ENCODE assay signal across 8 cellular contexts in genomic region chr2:54945401-54946219, GRCh38.
DNase-seq lines count a peak whose midpoint lies in the region; ATAC-seq and TF ChIP-seq lines count a peak whose summit lies in the region.

No MANE protein-coding gene starts in this region.

- ATAC-seq in GM21619 (IDR thresholded peaks at IDR 0.05; ENCODE audit: unreplicated experiment) (peak; percentile 72), left cardiac atrium (peak; percentile 86 to 89), T-cell (replicated peaks in 1 of 4) (no peak)

- H3K27me3 Mint-ChIP-seq in T-cell = peaks cover 0 to 2% of the 10 kb centered on the region in 2 donors

- no peak overlapping the region for H3K27ac Mint-ChIP-seq in T-cell

- H3K4me1 Mint-ChIP-seq in T-cell = peaks cover 1 to 12% (median 10%) of the 10 kb centered on the region in 3 donors

- CTCF ChIA-PET in T-cell (lab: Charles Lee) = interaction anchor here in 1 of 2 donors (0.8 kb wide), 1 partner anchor 68 kb away, joined by 3 read pairs; no protein-coding TSS in a partner anchor

- H3K36me3 Mint-ChIP-seq in T-cell = no peaks in the 10 kb centered on the region

- POLR2A ChIA-PET in T-cell (lab: Charles Lee) = interaction anchor here in 1 of 2 donors (0.6 kb wide), 1 partner anchor 231 kb away, joined by 5 read pairs; no protein-coding TSS in a partner anchor

- intact Hi-C loops in left cardiac atrium (cut with DNase I) = no loop called here

- H3K9me3 Mint-ChIP-seq in T-cell = no peaks in the 10 kb centered on the region

- in situ Hi-C loops in ACHN (cut with HindIII; ENCODE audit: low pct_ligation_motif_present, low pct_unique_long_range_greater_than_20kb, low sequenced_read_pairs) = no loop called here

- H3K4me3 Mint-ChIP-seq in T-cell = no peak overlapping the region

- H3K27ac ChIP-seq in C4-2B = peak overlapping the region; percentile 89

- TF ChIP-seq CTCF in C4-2B (conservative IDR thresholded peaks at IDR 0.05) = no peak

- DNase-seq in activated T-cell treated with anti-CD3 and anti-CD28 coated beads, Interleukin-2, amount 50 U/mL, for 48 hours = peak; percentile 48 to 49
- DNase-seq in left cardiac atrium (peak; percentile 55), stromal cell of bone marrow (ENCODE audit: low read depth) (peak; percentile 90), NCI-H1417 (lab: John Stamatoyannopoulos, UW) (no peak), ACHN (no peak), T-cell (no peak)

Comparison
In these comparisons a context has a peak if more than half of its experiments do, and no peak if none do; other contexts are left out.
1. ATAC-seq: peak in GM21619 (single experiment) and left cardiac atrium (2 of 2); none in T-cell (0 of 4).
2. DNase-seq: peak in activated T-cell treated with anti-CD3 and anti-CD28 coated beads, Interleukin-2, amount 50 U/mL, for 48 hours (2 of 2), left cardiac atrium (single experiment) and stromal cell of bone marrow (single experiment); none in NCI-H1417 (0 of 3), ACHN (single experiment) and T-cell (0 of 34).